ENCODE assay signal across 10 cellular contexts in genomic region chr3:148460686-148461085, GRCh38.
"Had no signal": no experiment of that assay in that cellular context is flagged by ENCODE, and none has a peak within 500 bp of the region (broad histone marks: within the 10 kb centered on the region; RNA-seq: fewer than 3 reads in every experiment).

No MANE protein-coding gene starts in this region.

- DNase-seq: GOT3, H7, H9 had no signal

- H2AFZ ChIP-seq: GM23248, GM23338 had no signal

- H3K9me3 Mint-ChIP-seq: HFFc6 had no signal

- H3K4me3 ChIP-seq: GM23248, GM23338, HAP-1 had no signal

- H3K9ac ChIP-seq: GM23248 had no signal

- H3K36me3 ChIP-seq: HAP-1 had no signal

- H3K27ac Mint-ChIP-seq: GM23338, H9, HFFc6 had no signal

- H3K4me1 ChIP-seq: HAP-1 had no signal

- H3K4me3 Mint-ChIP-seq: GM23338, H9, HFFc6 had no signal

- FAIRE-seq: H1, H54 had no signal

- ATAC-seq: GM23338, HCT116 had no signal

- H3K4me2 ChIP-seq: GM23338 had no signal

- H3K9me3 ChIP-seq: HAP-1 had no signal

- H3K27ac ChIP-seq: GM23248 had no signal
